ENCODE assay signal across 17 cellular contexts in the genomic region with DNA sequence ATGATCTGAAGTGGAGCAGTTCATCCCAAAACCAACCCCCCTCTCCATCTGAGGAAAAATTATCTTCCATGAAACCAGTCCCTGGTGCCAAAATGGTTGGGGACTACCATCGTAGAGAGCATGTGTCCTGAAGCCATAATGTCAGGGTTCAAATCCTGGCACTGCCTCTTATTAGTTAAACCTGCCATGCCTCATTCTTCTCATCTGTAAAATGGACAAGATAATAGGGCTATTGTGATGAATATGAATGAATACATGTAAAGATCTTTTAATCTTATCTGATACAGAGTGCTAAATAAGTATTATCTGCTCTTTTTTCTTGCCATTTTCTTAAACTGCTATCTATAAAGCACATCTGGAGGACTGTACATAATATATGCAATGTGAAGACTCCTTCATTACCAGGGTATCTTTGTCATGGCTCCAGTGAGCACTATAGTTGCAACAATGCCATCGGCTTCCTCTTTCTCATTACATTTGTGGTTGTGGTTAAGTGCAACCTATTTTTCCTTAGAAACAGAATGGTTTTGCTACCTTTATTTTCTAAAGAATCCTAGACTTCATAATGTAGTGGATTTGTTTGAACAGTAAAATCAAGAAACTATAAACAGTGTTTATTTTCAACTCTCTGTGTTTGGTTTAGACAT. TPM values are rescaled to one million over a fixed set of nuclear protein-coding genes. Genes with fewer than 3 reads are reported as not detected.
DNase-seq lines count a peak whose midpoint lies in the region; ATAC-seq, FAIRE-seq and TF ChIP-seq lines count a peak whose summit lies in the region.
"Had no signal": no experiment of that assay in that cellular context is flagged by ENCODE, and none has a peak within 500 bp of the region (broad histone marks: within the 10 kb centered on the region; RNA-seq: fewer than 3 reads in every experiment).

No MANE protein-coding gene starts in this region.

- FAIRE-seq in GM19239 (lab: Jason Lieb, UNC), result peak; percentile 42
- FAIRE-seq in GM12878 (lab: Jason Lieb, UNC), result no peak

- H3K27ac ChIP-seq in GM12878 (ENCODE audit: control insufficient read depth, insufficient read depth), result no peak overlapping the region
- H3K27ac ChIP-seq: 22Rv1, BLaER1, lower lobe of right lung, thyroid gland had no signal

- TF ChIP-seq POLR2A in GM12878 (IDR thresholded peaks at IDR 0.05; ENCODE audit: low read depth, low read length), result no peak

- no peak overlapping the region for H3K4me2 ChIP-seq in GM12878 (ENCODE audit: control insufficient read depth, insufficient read depth)
- H3K4me2 ChIP-seq: BLaER1, smooth muscle cell had no signal

- ATAC-seq in GM12878 (no peak), GM19023 (IDR thresholded peaks at IDR 0.05; ENCODE audit: unreplicated experiment) (no peak), HG02571 (IDR thresholded peaks at IDR 0.05; ENCODE audit: unreplicated experiment) (no peak), GM18873 (IDR thresholded peaks at IDR 0.05; ENCODE audit: low FRiP score, unreplicated experiment) (no peak)
- ATAC-seq: lower lobe of right lung had no signal

- H3K4me1 ChIP-seq in GM12878 (ENCODE audit: control insufficient read depth, insufficient read depth, low read length), result peaks cover 30% of the 10 kb centered on the region
- H3K4me1 ChIP-seq: BLaER1 had no signal

- intact Hi-C loops in GM12878 (cut with micrococcal nuclease; ENCODE audit: unreplicated experiment), result no loop called here

- H3K4me3 ChIP-seq in GM12878, result no peak overlapping the region
- H3K4me3 ChIP-seq: BLaER1, lower lobe of right lung, smooth muscle cell, thyroid gland had no signal

- H3K79me2 ChIP-seq in GM12878 (ENCODE audit: control insufficient read depth, insufficient read depth, low read length), result peaks cover 13% of the 10 kb centered on the region

- BruUV-seq in GM12878 (replicated peaks; lab: Mats Ljungman, UMichigan), result no TSS peak

- CTCF ChIA-PET in GM12878 (lab: Yijun Ruan, JAX), result interaction anchor here (0.6 kb wide), 1 partner anchor 67 kb away, joined by 3 read pairs; no protein-coding TSS in a partner anchor

- POLR2A ChIA-PET in GM12878 (lab: Charles Lee), result no interaction called here

- WGBS in GM12878 (ENCODE audit: insufficient coverage, insufficient replicate concordance, low lambda C conversion rate, missing lambda C conversion rate), result 81% methylated on average over 2 of the region's 2 CpGs

- DNase-seq in DMS153 (lab: John Stamatoyannopoulos, UW), result peak; percentile 48
- no peak for DNase-seq in DMS153 treated with DMSO at 0.1 percent for 48 hours (lab: John Stamatoyannopoulos, UW; ENCODE audit: unreplicated experiment)
- no peak for DNase-seq in GM19239 (ENCODE audit: insufficient read length, low spot score)
- peak; percentile 77 for DNase-seq in NOMO-1 treated with DMSO at 0.1 percent for 48 hours (lab: John Stamatoyannopoulos, UW; ENCODE audit: unreplicated experiment)
- no peak for DNase-seq in GM12878 (ENCODE audit: low read depth, low spot score)
- DNase-seq: activated CD4-positive, alpha-beta T cell treated with anti-CD3 and anti-CD28 coated beads, Interleukin-2, amount 10 ng/mL, durations not matched to agents 7 days and 5 days; GOT3; head of caudate nucleus; lower lobe of right lung; T1000; thyroid gland had no signal

- no peaks in the 10 kb centered on the region for H3K9me3 ChIP-seq in GM12878 (replicated peaks; ENCODE audit: control insufficient read depth, insufficient read depth, low read length)
- H3K9me3 ChIP-seq: BLaER1, lower lobe of right lung, thyroid gland had no signal

- H3K36me3 ChIP-seq in GM12878 (ENCODE audit: control insufficient read depth in 2 of 2, insufficient read depth in 2 of 2, low read length in 1 of 2), result peaks cover 2% of the 10 kb centered on the region in 2 experiments; a peak in 3 of 4 replicates

- TF ChIP-seq CTCF in GM12878 (IDR thresholded peaks at IDR 0.05 in 2 of 3, conservative IDR thresholded peaks at IDR 0.05 in 1 of 3; ENCODE audit: control insufficient read depth in 2 of 3, extremely low read depth in 1 of 3, insufficient read depth in 1 of 3, low read depth in 3 of 3, low read length in 3 of 3), result no peak

- H2AFZ ChIP-seq in GM12878 (ENCODE audit: control insufficient read depth, low read depth, low read length), result no peak overlapping the region

- RAD21 ChIA-PET in GM12878 (lab: Charles Lee; ENCODE audit: unreplicated experiment), result no interaction called here

- SMC1A ChIA-PET in GM12878 (lab: Charles Lee; ENCODE audit: uncharacterized antibody, unreplicated experiment), result interaction anchor here (1.5 to 6.3 kb wide), 2 partner anchors 12 to 21 kb away, joined by 3 to 47 read pairs; no protein-coding TSS in a partner anchor

- no peak for TF ChIP-seq EP300 in GM12878 (IDR thresholded peaks at IDR 0.05; ENCODE audit: borderline replicate concordance in 1 of 2, control insufficient read depth in 1 of 2, low read depth in 2 of 2, low read length in 2 of 2)

- TF ChIP-seq RAD21 in GM12878 (IDR thresholded peaks at IDR 0.05; ENCODE audit: insufficient read depth, low read depth, low read length), result no peak

- H3K9ac ChIP-seq in GM12878 (ENCODE audit: control insufficient read depth, insufficient read depth, low read length), result no peak overlapping the region
- H3K9ac ChIP-seq: BLaER1 had no signal

- H3K27me3 ChIP-seq in GM12878 (replicated peaks in 1 of 2; ENCODE audit: control insufficient read depth in 2 of 2, insufficient read depth in 2 of 2, low read length in 1 of 2), result no peaks in the 10 kb centered on the region
- H3K27me3 ChIP-seq: BLaER1, thyroid gland had no signal

- no peaks in the 10 kb centered on the region for H4K20me1 ChIP-seq in GM12878 (ENCODE audit: control insufficient read depth, insufficient read depth)
- H4K20me1 ChIP-seq: BLaER1 had no signal

- in situ Hi-C loops in GM12878 (cut with MboI), result no loop called here

TF ChIP-seq in GM12878, 131 proteins besides CTCF, POLR2A, EP300 and RAD21 (continues in another document):
- TF ChIP-seq SPI1 (IDR thresholded peaks at IDR 0.05; ENCODE audit: borderline replicate concordance, insufficient read depth, low read depth, low read length), result peak; percentile 28; the same call in 1 of the 2 replicates
- TF ChIP-seq, protein P1, sequence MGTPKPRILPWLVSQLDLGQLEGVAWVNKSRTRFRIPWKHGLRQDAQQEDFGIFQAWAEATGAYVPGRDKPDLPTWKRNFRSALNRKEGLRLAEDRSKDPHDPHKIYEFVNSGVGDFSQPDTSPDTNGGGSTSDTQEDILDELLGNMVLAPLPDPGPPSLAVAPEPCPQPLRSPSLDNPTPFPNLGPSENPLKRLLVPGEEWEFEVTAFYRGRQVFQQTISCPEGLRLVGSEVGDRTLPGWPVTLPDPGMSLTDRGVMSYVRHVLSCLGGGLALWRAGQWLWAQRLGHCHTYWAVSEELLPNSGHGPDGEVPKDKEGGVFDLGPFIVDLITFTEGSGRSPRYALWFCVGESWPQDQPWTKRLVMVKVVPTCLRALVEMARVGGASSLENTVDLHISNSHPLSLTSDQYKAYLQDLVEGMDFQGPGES (IDR thresholded peaks at IDR 0.05), result no peak
- TF ChIP-seq, protein P2, sequence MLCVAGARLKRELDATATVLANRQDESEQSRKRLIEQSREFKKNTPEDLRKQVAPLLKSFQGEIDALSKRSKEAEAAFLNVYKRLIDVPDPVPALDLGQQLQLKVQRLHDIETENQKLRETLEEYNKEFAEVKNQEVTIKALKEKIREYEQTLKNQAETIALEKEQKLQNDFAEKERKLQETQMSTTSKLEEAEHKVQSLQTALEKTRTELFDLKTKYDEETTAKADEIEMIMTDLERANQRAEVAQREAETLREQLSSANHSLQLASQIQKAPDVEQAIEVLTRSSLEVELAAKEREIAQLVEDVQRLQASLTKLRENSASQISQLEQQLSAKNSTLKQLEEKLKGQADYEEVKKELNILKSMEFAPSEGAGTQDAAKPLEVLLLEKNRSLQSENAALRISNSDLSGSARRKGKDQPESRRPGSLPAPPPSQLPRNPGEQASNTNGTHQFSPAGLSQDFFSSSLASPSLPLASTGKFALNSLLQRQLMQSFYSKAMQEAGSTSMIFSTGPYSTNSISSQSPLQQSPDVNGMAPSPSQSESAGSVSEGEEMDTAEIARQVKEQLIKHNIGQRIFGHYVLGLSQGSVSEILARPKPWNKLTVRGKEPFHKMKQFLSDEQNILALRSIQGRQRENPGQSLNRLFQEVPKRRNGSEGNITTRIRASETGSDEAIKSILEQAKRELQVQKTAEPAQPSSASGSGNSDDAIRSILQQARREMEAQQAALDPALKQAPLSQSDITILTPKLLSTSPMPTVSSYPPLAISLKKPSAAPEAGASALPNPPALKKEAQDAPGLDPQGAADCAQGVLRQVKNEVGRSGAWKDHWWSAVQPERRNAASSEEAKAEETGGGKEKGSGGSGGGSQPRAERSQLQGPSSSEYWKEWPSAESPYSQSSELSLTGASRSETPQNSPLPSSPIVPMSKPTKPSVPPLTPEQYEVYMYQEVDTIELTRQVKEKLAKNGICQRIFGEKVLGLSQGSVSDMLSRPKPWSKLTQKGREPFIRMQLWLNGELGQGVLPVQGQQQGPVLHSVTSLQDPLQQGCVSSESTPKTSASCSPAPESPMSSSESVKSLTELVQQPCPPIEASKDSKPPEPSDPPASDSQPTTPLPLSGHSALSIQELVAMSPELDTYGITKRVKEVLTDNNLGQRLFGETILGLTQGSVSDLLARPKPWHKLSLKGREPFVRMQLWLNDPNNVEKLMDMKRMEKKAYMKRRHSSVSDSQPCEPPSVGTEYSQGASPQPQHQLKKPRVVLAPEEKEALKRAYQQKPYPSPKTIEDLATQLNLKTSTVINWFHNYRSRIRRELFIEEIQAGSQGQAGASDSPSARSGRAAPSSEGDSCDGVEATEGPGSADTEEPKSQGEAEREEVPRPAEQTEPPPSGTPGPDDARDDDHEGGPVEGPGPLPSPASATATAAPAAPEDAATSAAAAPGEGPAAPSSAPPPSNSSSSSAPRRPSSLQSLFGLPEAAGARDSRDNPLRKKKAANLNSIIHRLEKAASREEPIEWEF (IDR thresholded peaks at IDR 0.05; ENCODE audit: insufficient replicate concordance, low read depth, low read length), result no peak

RNA-seq across cellular contexts. Expression of a gene that starts 27.0 kb away (rescaled TPM):
- 50.7 and 65.8 TPM in 2 replicates for total RNA-seq in GM12878 (2013; cell fraction: nucleolus; rRNA removed)
- 38.3 and 38.6 TPM in 2 replicates for total RNA-seq in GM12878 (2014; rRNA removed)
- 20.6 and 21.5 TPM in 2 replicates for total RNA-seq in GM12878 (2014; rRNA removed; fragmentation: Illumina TruSeq; extraction: Trizol)
- 42.6 and 44.1 TPM in 2 replicates for total RNA-seq in GM12878 (2021)
- 12.2 TPM for polyA plus RNA-seq in GM12878 (2011; ENCODE audit: low read depth)
- 20.9 and 25.8 TPM in 2 replicates for polyA plus RNA-seq in GM12878 (2011; rRNA removed)
- polyA plus RNA-seq in GM12878 (2011; cell fraction: cytosol; rRNA removed), result 19.6 and 22.2 TPM in 2 replicates
- polyA plus RNA-seq in GM12878 (2011; cell fraction: nucleus; rRNA removed), result 12.9 and 13.6 TPM in 2 replicates
- polyA plus RNA-seq in GM12878 (2012), result 19.4 and 20.9 TPM in 2 replicates
- polyA plus RNA-seq in GM12878 (2014; fragmentation: Illumina TruSeq; extraction: Trizol), result 32.2 and 32.5 TPM in 2 replicates
- polyA plus RNA-seq in GM12878 (2014; fragmentation: Nextera tagmentation; extraction: Ambion mirVana), result 10 to 100 TPM in 1 of 2 experiments, 1 to 10 TPM in 1; 6.7 to 10.3 TPM
- 26.9 and 29.5 TPM in 2 replicates for polyA plus RNA-seq in GM12878 (2014; rRNA removed)
- 10 to 100 TPM; 19.5 to 34.4 TPM for polyA plus RNA-seq in GM12878 (2016; fragmentation: Nextera tagmentation; extraction: Ambion mirVana)
- 37.5 and 45.6 TPM in 2 replicates for polyA minus RNA-seq in GM12878 (2011; rRNA and poly(A)+ RNA removed)
- 12.7 and 12.8 TPM in 2 replicates for polyA minus RNA-seq in GM12878 (2011; cell fraction: cytosol; rRNA and poly(A)+ RNA removed)
- polyA minus RNA-seq in GM12878 (2011; cell fraction: nucleus; rRNA and poly(A)+ RNA removed), result 23.7 and 42.4 TPM in 2 replicates

Comparison
In these comparisons a context has a peak if more than half of its experiments do, and no peak if none do; other contexts are left out.
1. DNase-seq: peak in DMS153 (single experiment) and NOMO-1 treated with DMSO at 0.1 percent for 48 hours (single experiment); none in DMS153 treated with DMSO at 0.1 percent for 48 hours (single experiment), GM19239 (single experiment) and GM12878 (single experiment).